In genomic region chr3:120171134-120171863, GRCh38 we compare ENCODE assay signal across 18 cellular contexts.
DNase-seq lines count a peak whose midpoint lies in the region; ATAC-seq and TF ChIP-seq lines count a peak whose summit lies in the region.
"Had no signal": no experiment of that assay in that cellular context is flagged by ENCODE, and none has a peak within 500 bp of the region (broad histone marks: within the 10 kb centered on the region; RNA-seq: fewer than 3 reads in every experiment).

No MANE protein-coding gene starts in this region.

- H3K27ac ChIP-seq in GM23248 (peak overlapping the region; percentile 50), smooth muscle cell (ENCODE audit: low read depth) (peak overlapping the region; percentile 67)

- peaks cover 44% of the 10 kb centered on the region for H3F3A ChIP-seq in GM23248 (ENCODE audit: insufficient read depth)
- no peaks in the 10 kb centered on the region for H3F3A ChIP-seq in smooth muscle cell (ENCODE audit: low read depth)

- H3K9ac ChIP-seq in GM23248 (no peak overlapping the region; the same call in 1 of the 2 replicates), smooth muscle cell (ENCODE audit: low read depth) (no peak overlapping the region)

- H3K4me1 ChIP-seq in GM23248 (ENCODE audit: insufficient read depth) (peaks cover 55% of the 10 kb centered on the region), smooth muscle cell (ENCODE audit: low read depth) (no peaks in the 10 kb centered on the region)

- no peaks in the 10 kb centered on the region for H3K9me2 ChIP-seq in GM23248 (ENCODE audit: insufficient read depth)

- 79 to 80% methylated on average over 8 of the region's 8 CpGs for WGBS in GM23248 (ENCODE audit: low coverage in 1 of 2, low lambda C conversion rate in 2 of 2, missing lambda C conversion rate in 2 of 2), 2 experiments
- WGBS in smooth muscle cell (ENCODE audit: low lambda C conversion rate) = 92% methylated on average over 8 of the region's 8 CpGs

- TF ChIP-seq CTCF in fibroblast of the aortic adventitia (IDR thresholded peaks at IDR 0.05; ENCODE audit: insufficient read depth, low read length) = no peak
- TF ChIP-seq CTCF in smooth muscle cell (IDR thresholded peaks at IDR 0.05; ENCODE audit: borderline replicate concordance, insufficient read depth, poor library complexity, severe bottlenecking) = no peak
- no peak for TF ChIP-seq CTCF in omental fat pad (IDR thresholded peaks at IDR 0.05)

- in situ Hi-C loops in GM23248 (cut with MboI) = no loop called here

- no peaks in the 10 kb centered on the region for H3K27me3 ChIP-seq in GM23248 (replicated peaks; ENCODE audit: insufficient read depth)
- H3K27me3 ChIP-seq in smooth muscle cell (ENCODE audit: low read depth) = no peaks in the 10 kb centered on the region

- ATAC-seq in HG03354 (IDR thresholded peaks at IDR 0.05; ENCODE audit: poor library complexity, severe bottlenecking, unreplicated experiment) (no peak), HG03159 (IDR thresholded peaks at IDR 0.05; ENCODE audit: unreplicated experiment) (no peak), omental fat pad (ENCODE audit: low FRiP score) (no peak)
- ATAC-seq: effector memory CD8-positive, alpha-beta T cell; K562; naive thymus-derived CD8-positive, alpha-beta T cell; stimulated activated effector memory CD8-positive, alpha-beta T cell treated with anti-CD3 and anti-CD28 coated beads, Interleukin-12 subunit alpha, Interleukin-12 subunit beta, amount 100 ng/mL, for 72 hours had no signal

- H3K9me3 ChIP-seq in GM23248 (ENCODE audit: low read depth) = no peaks in the 10 kb centered on the region
- H3K9me3 ChIP-seq in smooth muscle cell (replicated peaks; ENCODE audit: low read depth) = no peaks in the 10 kb centered on the region

- H3K79me2 ChIP-seq in GM23248 (ENCODE audit: insufficient read depth) (no peaks in the 10 kb centered on the region), smooth muscle cell (ENCODE audit: low read depth) (no peaks in the 10 kb centered on the region)

- H3K36me3 ChIP-seq in GM23248 (ENCODE audit: low read depth) (no peaks in the 10 kb centered on the region), smooth muscle cell (ENCODE audit: low read depth) (no peaks in the 10 kb centered on the region)

- H4K20me1 ChIP-seq in GM23248 (ENCODE audit: insufficient read depth) (no peaks in the 10 kb centered on the region), smooth muscle cell (ENCODE audit: low read depth) (no peaks in the 10 kb centered on the region)

- H3K4me2 ChIP-seq in GM23248 (ENCODE audit: unreplicated experiment) (peak overlapping the region; percentile 55), smooth muscle cell (no peak overlapping the region)

- H3K4me3 ChIP-seq in GM23248 = no peak overlapping the region
- H3K4me3 ChIP-seq in fibroblast of the aortic adventitia (ENCODE audit: low read depth, low read length) = no peak overlapping the region
- no peak overlapping the region for H3K4me3 ChIP-seq in smooth muscle cell
- H3K4me3 ChIP-seq: K562 had no signal

- DNase-seq in GM23248 = peak; percentile 54
- peak; percentile 26 for DNase-seq in NCI-H524 treated with DMSO at 0.1 percent for 48 hours (lab: John Stamatoyannopoulos, UW)
- DNase-seq in fibroblast of the aortic adventitia (ENCODE audit: low read depth) = peak; percentile 83
- DNase-seq in smooth muscle cell (lab: John Stamatoyannopoulos, UW; ENCODE audit: unreplicated experiment) = no peak
- DNase-seq in omental fat pad (ENCODE audit: low spot score) = no peak
- DNase-seq: activated CD8-positive, alpha-beta memory T cell treated with anti-CD3 and anti-CD28 coated beads for 24 hours; activated naive CD4-positive, alpha-beta T cell; CD4-positive, alpha-beta memory T cell; effector memory CD8-positive, alpha-beta T cell; glutamatergic neuron; kidney; naive thymus-derived CD8-positive, alpha-beta T cell; NCI-H1694; stimulated activated CD4-positive, alpha-beta T cell treated with anti-CD3 and anti-CD28 coated beads, Interleukin-4, amount 100 ng/mL, for 24 hours had no signal

- no peak overlapping the region for H2AFZ ChIP-seq in GM23248
- H2AFZ ChIP-seq in smooth muscle cell (ENCODE audit: low read depth) = no peak overlapping the region

Comparison
In these comparisons a context has a peak if more than half of its experiments do, and no peak if none do; other contexts are left out.
1. DNase-seq: peak in GM23248 (single experiment), NCI-H524 treated with DMSO at 0.1 percent for 48 hours (single experiment) and fibroblast of the aortic adventitia (single experiment); none in smooth muscle cell (single experiment) and omental fat pad (single experiment).